1 cellular context compared by ENCODE assay signal in genomic region chr17:81733507-81734404, GRCh38.
A peak's percentile ranks its signal among the peaks of the same experiment; 100 is the strongest.
TF ChIP-seq lines count a peak whose summit lies in the region.

No MANE protein-coding gene starts in this region.

TF ChIP-seq in HepG2, 621 proteins besides CTCF, POLR2A, EP300 and RAD21 (continued from another document and continues in another):
- TF ChIP-seq PRDM10 (CRISPR knock-in tag; IDR thresholded peaks at IDR 0.05; ENCODE audit: low read depth) (no peak; the same call in 1 of the 2 replicates), ZBTB4 (CRISPR knock-in tag; IDR thresholded peaks at IDR 0.05; ENCODE audit: borderline replicate concordance) (no peak), KDM3A (CRISPR knock-in tag; IDR thresholded peaks at IDR 0.05; ENCODE audit: low read depth) (peak; percentile 91), ZNF251 (CRISPR knock-in tag; IDR thresholded peaks at IDR 0.05) (0 out of 2 replicates have a peak, but pooled peaks have one; percentile 16), ETV5 (CRISPR knock-in tag; IDR thresholded peaks at IDR 0.05; ENCODE audit: borderline replicate concordance) (peak; percentile 37), BCL6 (CRISPR knock-in tag; IDR thresholded peaks at IDR 0.05) (0 out of 2 replicates have a peak, but pooled peaks have one; percentile 31), ARNT2 (CRISPR knock-in tag; IDR thresholded peaks at IDR 0.05; ENCODE audit: low read depth) (0 out of 2 replicates have a peak, but pooled peaks have one; percentile 70), MED1 (CRISPR knock-in tag; IDR thresholded peaks at IDR 0.05) (peak; percentile 33; the same call in 1 of the 2 replicates), NFKBIZ (CRISPR knock-in tag; IDR thresholded peaks at IDR 0.05) (0 out of 2 replicates have a peak, but pooled peaks have one; percentile 27), ZNF263 (CRISPR knock-in tag; IDR thresholded peaks at IDR 0.05) (peak; percentile 66; the same call in 1 of the 2 replicates), SALL2 (CRISPR knock-in tag; IDR thresholded peaks at IDR 0.05) (peak; percentile 69; the same call in 1 of the 2 replicates), PPARG (CRISPR knock-in tag; conservative IDR thresholded peaks at IDR 0.05) (0 out of 2 replicates have a peak, but pooled peaks have one; percentile 29), EEA1 (CRISPR knock-in tag; IDR thresholded peaks at IDR 0.05; ENCODE audit: borderline replicate concordance) (no peak), CHCHD3 (CRISPR knock-in tag; IDR thresholded peaks at IDR 0.05) (peak; percentile 36; the same call in 1 of the 2 replicates), ZNF652 (CRISPR knock-in tag; IDR thresholded peaks at IDR 0.05; ENCODE audit: borderline replicate concordance, low read depth) (0 out of 2 replicates have a peak, but pooled peaks have one; percentile 20), ZFP37 (CRISPR knock-in tag; IDR thresholded peaks at IDR 0.05; ENCODE audit: borderline replicate concordance) (no peak), ZMYM3 (CRISPR knock-in tag; IDR thresholded peaks at IDR 0.05) (peak; percentile 26; the same call in 1 of the 2 replicates), ZNF709 (CRISPR knock-in tag; IDR thresholded peaks at IDR 0.05) (no peak; the same call in 1 of the 2 replicates), MAX (IDR thresholded peaks at IDR 0.05) (peak; percentile 40; the same call in 1 of the 2 replicates), ZNF576 (CRISPR knock-in tag; IDR thresholded peaks at IDR 0.05) (no peak), STAT5B (CRISPR knock-in tag; IDR thresholded peaks at IDR 0.05) (no peak), AGO2 (optimal IDR thresholded peaks at IDR 0.05; ENCODE audit: low read depth, low read length) (peak; percentile 72), EED (CRISPR knock-in tag; IDR thresholded peaks at IDR 0.05) (0 out of 2 replicates have a peak, but pooled peaks have one; percentile 72), ERF (CRISPR knock-in tag; IDR thresholded peaks at IDR 0.05) (peak; percentile 92), YEATS2 (CRISPR knock-in tag; IDR thresholded peaks at IDR 0.05; ENCODE audit: borderline replicate concordance) (peak; percentile 61; the same call in 1 of the 2 replicates), ZNF280D (CRISPR knock-in tag; IDR thresholded peaks at IDR 0.05) (0 out of 2 replicates have a peak, but pooled peaks have one; percentile 22), ZNF780A (CRISPR knock-in tag; IDR thresholded peaks at IDR 0.05) (no peak), ARNT (IDR thresholded peaks at IDR 0.05) (no peak), FOXO1 (CRISPR knock-in tag; IDR thresholded peaks at IDR 0.05) (peak; percentile 64; the same call in 1 of the 2 replicates), ELF3 (CRISPR knock-in tag; IDR thresholded peaks at IDR 0.05) (peak; percentile 61; the same call in 1 of the 2 replicates), ZFP36 (IDR thresholded peaks at IDR 0.05; ENCODE audit: borderline replicate concordance, low read depth, low read length, partially characterized antibody) (no peak), ZBED4 (CRISPR knock-in tag; IDR thresholded peaks at IDR 0.05; ENCODE audit: borderline replicate concordance) (0 out of 2 replicates have a peak, but pooled peaks have one; percentile 46), ARHGAP35 (CRISPR knock-in tag; IDR thresholded peaks at IDR 0.05; ENCODE audit: borderline replicate concordance) (no peak), TEAD3 (CRISPR knock-in tag; optimal IDR thresholded peaks at IDR 0.05; ENCODE audit: borderline replicate concordance) (peak; percentile 95), ZNF280B (CRISPR knock-in tag; IDR thresholded peaks at IDR 0.05; ENCODE audit: borderline replicate concordance) (peak; percentile 93), POGK (CRISPR knock-in tag; conservative IDR thresholded peaks at IDR 0.05) (peak; percentile 65; the same call in 1 of the 2 replicates), ZSCAN22 (CRISPR knock-in tag; IDR thresholded peaks at IDR 0.05) (no peak), SIX1 (CRISPR knock-in tag; IDR thresholded peaks at IDR 0.05; ENCODE audit: borderline replicate concordance) (no peak), NR1H2 (CRISPR knock-in tag; IDR thresholded peaks at IDR 0.05; ENCODE audit: borderline replicate concordance, low read depth) (no peak), STAG1 (CRISPR knock-in tag; IDR thresholded peaks at IDR 0.05) (peak; percentile 99), TOE1 (CRISPR knock-in tag; IDR thresholded peaks at IDR 0.05) (0 out of 2 replicates have a peak, but pooled peaks have one; percentile 42), KLF16 (CRISPR knock-in tag; IDR thresholded peaks at IDR 0.05) (peak; percentile 41 to 50; a peak in 1 of 4 replicates)
